ENCODE assay signal across 9 cellular contexts in genomic region chr12:71947645-71948105, GRCh38. TPM values are rescaled to one million over a fixed set of nuclear protein-coding genes. Genes with fewer than 3 reads are reported as not detected.
A peak's percentile ranks its signal among the peaks of the same experiment; 100 is the strongest.
DNase-seq lines count a peak whose midpoint lies in the region; ATAC-seq and TF ChIP-seq lines count a peak whose summit lies in the region.
"Had no signal": no experiment of that assay in that cellular context is flagged by ENCODE, and none has a peak within 500 bp of the region (broad histone marks: within the 10 kb centered on the region; RNA-seq: fewer than 3 reads in every experiment).

No MANE protein-coding gene starts in this region.

- in situ Hi-C loops in gastrocnemius medialis (cut with MboI; ENCODE audit: low sequenced_read_pairs in 4 of 4), result no loop called here

- peak overlapping the region; percentile 10 for H3K4me3 ChIP-seq in HUES6 (ENCODE audit: low read depth, low read length)
- no peak overlapping the region for H3K4me3 ChIP-seq in fibroblast of mammary gland (ENCODE audit: control insufficient read depth, low read depth, low read length)
- H3K4me3 ChIP-seq in gastrocnemius medialis, result no peak overlapping the region

- peak overlapping the region; percentile 23 for H3K9ac ChIP-seq in HUES6 (ENCODE audit: low read length)

- no peak for TF ChIP-seq POLR2A in gastrocnemius medialis (IDR thresholded peaks at IDR 0.05)

- intact Hi-C loops in gastrocnemius medialis (cut with DNase I; ENCODE audit: low total_unique reads), result no loop called here

- DNase-seq in NCI-H748 treated with DMSO at 0.1 percent for 48 hours (lab: John Stamatoyannopoulos, UW), result peak; percentile 97
- DNase-seq in fibroblast of mammary gland (ENCODE audit: low read depth), result peak; percentile 67
- peak in 1 of 2 donors; percentile 4 for DNase-seq in gastrocnemius medialis
- DNase-seq in activated CD4-positive, CD25-positive, alpha-beta regulatory T cell (lab: John Stamatoyannopoulos, UW), result no peak
- DNase-seq in effector CD4-positive, alpha-beta T cell, result no peak
- DNase-seq: brain microvascular endothelial cell had no signal

- peak overlapping the region; percentile 29 for H3K27ac ChIP-seq in HUES6 (ENCODE audit: low read depth, low read length)
- no peak overlapping the region for H3K27ac ChIP-seq in gastrocnemius medialis
- H3K27ac ChIP-seq: brain microvascular endothelial cell had no signal

- H3K9me3 ChIP-seq in HUES6 (ENCODE audit: control insufficient read depth, insufficient read depth, low read depth, low read length) (no peaks in the 10 kb centered on the region), gastrocnemius medialis (no peaks in the 10 kb centered on the region)

- ATAC-seq in gastrocnemius medialis (peak; percentile 44 to 79), GM19395 (IDR thresholded peaks at IDR 0.05; ENCODE audit: unreplicated experiment) (no peak), HG02623 (IDR thresholded peaks at IDR 0.05; ENCODE audit: unreplicated experiment) (no peak)

- TF ChIP-seq CTCF in fibroblast of mammary gland (conservative IDR thresholded peaks at IDR 0.05; ENCODE audit: control insufficient read depth, insufficient read depth, low read depth, low read length), result no peak
- TF ChIP-seq CTCF in gastrocnemius medialis (IDR thresholded peaks at IDR 0.05 in 4 of 5, conservative IDR thresholded peaks at IDR 0.05 in 1 of 5), result no peak

- H3K27me3 ChIP-seq in HUES6 (ENCODE audit: control insufficient read depth, insufficient read depth, low read length), result no peaks in the 10 kb centered on the region
- H3K27me3 ChIP-seq in gastrocnemius medialis, result peaks cover 0 to 13% (median 5%) of the 10 kb centered on the region in 3 donors
- H3K27me3 ChIP-seq: brain microvascular endothelial cell had no signal

- H3K36me3 ChIP-seq in HUES6 (ENCODE audit: control insufficient read depth, insufficient read depth, low read length) (no peaks in the 10 kb centered on the region), gastrocnemius medialis (no peaks in the 10 kb centered on the region)
- H3K36me3 ChIP-seq: brain microvascular endothelial cell had no signal

- H3K4me1 ChIP-seq in HUES6 (ENCODE audit: control insufficient read depth, insufficient read depth, low read length) (peaks cover 55% of the 10 kb centered on the region), gastrocnemius medialis (peaks cover 0 to 9% of the 10 kb centered on the region in 2 donors)

RNA-seq across cellular contexts. Expression of gene TPH2, which starts 9.0 kb away (rescaled TPM):
- not detected for total RNA-seq in gastrocnemius medialis

Comparison
In these comparisons a context has a peak if more than half of its experiments do, and no peak if none do; other contexts are left out.
1. DNase-seq: peak in NCI-H748 treated with DMSO at 0.1 percent for 48 hours (single experiment) and fibroblast of mammary gland (single experiment); none in activated CD4-positive, CD25-positive, alpha-beta regulatory T cell (0 of 4) and effector CD4-positive, alpha-beta T cell (single experiment).
2. ATAC-seq: peak in gastrocnemius medialis (2 of 2); none in GM19395 (single experiment) and HG02623 (single experiment).